Comparison of ENCODE assay signal across 11 cellular contexts in the genomic region with DNA sequence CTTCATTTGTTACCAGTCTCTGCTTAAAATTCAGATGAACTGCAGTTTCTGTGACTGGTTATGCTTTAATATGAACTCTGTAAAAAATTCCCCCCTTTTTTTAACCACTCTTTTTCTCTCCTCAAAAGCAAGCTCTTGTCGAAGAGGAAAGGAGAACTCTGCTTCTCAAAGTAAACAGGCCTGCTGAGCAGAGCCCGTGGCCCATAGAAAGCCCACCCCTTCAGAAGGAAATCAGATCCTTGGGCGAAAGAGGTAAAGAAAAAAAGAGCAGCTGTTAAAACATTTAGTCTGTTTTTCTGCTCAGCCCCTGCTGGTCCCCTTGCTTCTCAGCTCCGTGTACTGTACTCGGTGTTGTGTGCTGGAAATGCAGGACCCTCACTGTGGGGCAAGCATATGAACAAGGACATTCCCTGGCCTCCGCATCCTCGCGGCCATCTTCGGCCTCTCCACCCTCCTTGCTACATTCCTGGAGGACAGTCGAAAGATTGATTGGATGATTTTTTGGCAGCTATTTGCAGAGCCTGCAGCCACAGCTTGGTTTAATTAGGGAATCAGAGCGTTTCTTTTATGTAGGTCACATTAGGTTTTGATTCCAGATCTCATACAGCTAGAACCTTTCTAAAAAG.
DNase-seq lines count a peak whose midpoint lies in the region; ATAC-seq and TF ChIP-seq lines count a peak whose summit lies in the region.
"Had no signal": no experiment of that assay in that cellular context is flagged by ENCODE, and none has a peak within 500 bp of the region (broad histone marks: within the 10 kb centered on the region; RNA-seq: fewer than 3 reads in every experiment).

No MANE protein-coding gene starts in this region.

- peak overlapping the region; percentile 29 for H3K9ac ChIP-seq in HUES6 (ENCODE audit: low read length)
- H3K9ac ChIP-seq in iPS-20b (ENCODE audit: low read depth, low read length), result peak overlapping the region; percentile 10; the same call in 1 of the 2 replicates

- DNase-seq in astrocyte of the cerebellum (ENCODE audit: low read depth) (peak; percentile 90), thyroid gland (peak; percentile 18 to 20), mesenteric fat pad (ENCODE audit: low spot score) (no peak), T-helper 9 cell (no peak)
- DNase-seq: activated CD8-positive, alpha-beta T cell treated with anti-CD3 and anti-CD28 coated beads for 36 hours; cerebellar nuclear complex; left cardiac atrium had no signal

- no peaks in the 10 kb centered on the region for H3K9me3 ChIP-seq in HUES6 (ENCODE audit: control insufficient read depth, insufficient read depth, low read depth, low read length)
- no peaks in the 10 kb centered on the region for H3K9me3 ChIP-seq in iPS-20b (ENCODE audit: insufficient read depth, low read depth, low read length)
- no peaks in the 10 kb centered on the region for H3K9me3 ChIP-seq in thyroid gland

- ATAC-seq in HG03135 (IDR thresholded peaks at IDR 0.05; ENCODE audit: unreplicated experiment), result no peak
- ATAC-seq: activated CD8-positive, alpha-beta T cell treated with anti-CD3 and anti-CD28 coated beads for 36 hours; K562 had no signal

- TF ChIP-seq POLR2A in thyroid gland (IDR thresholded peaks at IDR 0.05), result no peak

- TF ChIP-seq CTCF in astrocyte of the cerebellum (IDR thresholded peaks at IDR 0.05; ENCODE audit: low read depth, low read length, missing control alignments) (peak; percentile 39), thyroid gland (IDR thresholded peaks at IDR 0.05) (no peak)

- H3K4me1 ChIP-seq in HUES6 (ENCODE audit: control insufficient read depth, insufficient read depth, low read length) (peaks cover 37% of the 10 kb centered on the region), iPS-20b (ENCODE audit: insufficient read depth, low read length) (peaks cover 18% of the 10 kb centered on the region; the same call in 1 of the 2 replicates), thyroid gland (peaks cover 2 to 24% of the 10 kb centered on the region in 2 donors)

- H3K27ac ChIP-seq in HUES6 (ENCODE audit: low read depth, low read length) (peak overlapping the region; percentile 65; the same call in 1 of the 2 replicates), iPS-20b (ENCODE audit: low read length) (no peak overlapping the region), thyroid gland (peak overlapping the region; percentile 8 to 44 (median 40))

- no peaks in the 10 kb centered on the region for H3K36me3 ChIP-seq in HUES6 (ENCODE audit: control insufficient read depth, insufficient read depth, low read length)
- no peaks in the 10 kb centered on the region for H3K36me3 ChIP-seq in iPS-20b (ENCODE audit: insufficient read depth, low read depth, low read length)
- H3K36me3 ChIP-seq in thyroid gland, result no peaks in the 10 kb centered on the region

- in situ Hi-C loops in astrocyte of the cerebellum (cut with HindIII; ENCODE audit: low sequenced_read_pairs), result loop anchor here (25.0 kb wide), 1 partner anchor 548 kb away; no protein-coding TSS in a partner anchor

- intact Hi-C loops in thyroid gland (cut with DNase I), result loop anchor here (10.0 kb wide), 2 partner anchors 250 to 740 kb away; no protein-coding TSS in a partner anchor

- 27 to 43% methylated on average over 11 of the region's 11 CpGs for WGBS in thyroid gland, 2 donors

- H3K4me3 ChIP-seq in HUES6 (ENCODE audit: low read depth, low read length) (no peak overlapping the region; the same call in 1 of the 2 replicates), astrocyte of the cerebellum (ENCODE audit: low read depth, low read length) (no peak overlapping the region), iPS-20b (ENCODE audit: low read length) (no peak overlapping the region), thyroid gland (replicated peaks in 1 of 3) (no peak overlapping the region)
- H3K4me3 ChIP-seq: K562 had no signal

- H3K27me3 ChIP-seq in HUES6 (ENCODE audit: control insufficient read depth, insufficient read depth, low read length), result no peaks in the 10 kb centered on the region
- H3K27me3 ChIP-seq in iPS-20b (ENCODE audit: insufficient read depth, low read length), result no peaks in the 10 kb centered on the region
- no peaks in the 10 kb centered on the region for H3K27me3 ChIP-seq in thyroid gland

Comparison
In these comparisons a context has a peak if more than half of its experiments do, and no peak if none do; other contexts are left out.
1. DNase-seq: peak in astrocyte of the cerebellum (single experiment) and thyroid gland (2 of 2); none in mesenteric fat pad (single experiment) and T-helper 9 cell (single experiment).